In the genomic region with DNA sequence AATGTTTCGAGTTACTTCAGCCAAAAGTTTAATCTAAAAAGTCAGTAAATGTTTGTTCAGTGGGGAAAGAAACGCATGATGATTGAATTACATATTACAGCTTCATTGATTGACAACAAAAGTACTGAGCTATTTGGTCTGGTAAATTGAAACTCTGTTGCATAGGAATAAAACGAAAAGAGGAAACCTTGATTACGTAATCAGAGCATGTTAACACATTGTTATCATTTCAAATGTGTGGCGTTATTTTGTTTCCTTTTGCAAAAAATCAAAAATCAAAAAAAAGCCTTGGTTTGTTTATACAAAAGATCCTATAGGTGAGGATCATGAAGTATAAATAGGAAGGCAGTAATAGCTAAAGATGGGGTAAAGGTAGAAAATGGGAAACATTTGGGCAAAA, we compare ENCODE assay signal across 1 cellular context.
TF ChIP-seq lines count a peak whose summit lies in the region.

No MANE protein-coding gene starts in this region.

TF ChIP-seq in K562, 482 proteins besides CTCF, POLR2A, EP300 and RAD21 (continued from another document):
- TF ChIP-seq POU5F1 (IDR thresholded peaks at IDR 0.05; ENCODE audit: borderline replicate concordance, low read depth, low read length, partially characterized antibody) (no peak), CEBPG (CRISPR knock-in tag; IDR thresholded peaks at IDR 0.05) (no peak), CEBPG (tag; conservative IDR thresholded peaks at IDR 0.05 in 1 of 2, IDR thresholded peaks at IDR 0.05 in 1 of 2) (peak in 1 of 2 experiments; percentile 74; a peak in 2 of 4 replicates), CEBPB (tag; IDR thresholded peaks at IDR 0.05) (peak; percentile 46), CBX5 (IDR thresholded peaks at IDR 0.05; ENCODE audit: borderline replicate concordance, low read depth) (no peak), MCM5 (IDR thresholded peaks at IDR 0.05; ENCODE audit: low read depth) (no peak)
- TF ChIP-seq, protein P1, sequence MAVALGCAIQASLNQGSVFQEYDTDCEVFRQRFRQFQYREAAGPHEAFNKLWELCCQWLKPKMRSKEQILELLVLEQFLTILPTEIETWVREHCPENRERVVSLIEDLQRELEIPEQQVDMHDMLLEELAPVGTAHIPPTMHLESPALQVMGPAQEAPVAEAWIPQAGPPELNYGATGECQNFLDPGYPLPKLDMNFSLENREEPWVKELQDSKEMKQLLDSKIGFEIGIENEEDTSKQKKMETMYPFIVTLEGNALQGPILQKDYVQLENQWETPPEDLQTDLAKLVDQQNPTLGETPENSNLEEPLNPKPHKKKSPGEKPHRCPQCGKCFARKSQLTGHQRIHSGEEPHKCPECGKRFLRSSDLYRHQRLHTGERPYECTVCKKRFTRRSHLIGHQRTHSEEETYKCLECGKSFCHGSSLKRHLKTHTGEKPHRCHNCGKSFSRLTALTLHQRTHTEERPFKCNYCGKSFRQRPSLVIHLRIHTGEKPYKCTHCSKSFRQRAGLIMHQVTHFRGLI (CRISPR knock-in tag; IDR thresholded peaks at IDR 0.05), result no peak
